ENCODE assay signal across 37 cellular contexts in the genomic region with DNA sequence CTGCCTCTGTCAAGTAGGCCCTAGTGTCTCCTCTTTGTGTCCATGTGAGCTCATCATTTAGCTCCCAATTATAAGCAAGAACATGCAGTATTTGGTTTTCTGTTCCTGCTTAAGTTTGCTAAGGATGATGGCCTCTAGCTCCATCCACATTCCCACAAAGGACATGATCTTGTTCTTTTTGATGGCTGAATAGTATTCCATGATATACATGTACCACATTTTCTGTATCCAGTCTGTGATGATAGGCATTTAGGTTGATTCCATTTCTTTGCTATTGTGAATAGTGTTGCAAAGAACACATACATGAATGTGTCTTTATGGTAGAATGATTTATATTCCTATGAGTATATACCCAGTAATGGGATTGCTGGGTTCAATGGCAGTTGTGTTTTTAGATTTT.
"Had no signal": no experiment of that assay in that cellular context is flagged by ENCODE, and none has a peak within 500 bp of the region (broad histone marks: within the 10 kb centered on the region; RNA-seq: fewer than 3 reads in every experiment).

No MANE protein-coding gene starts in this region.

- ATAC-seq: activated naive CD4-positive, alpha-beta T cell treated with anti-CD3 and anti-CD28 coated beads, Interleukin-2, amount 50 U/mL, for 72 hours; activated naive CD8-positive, alpha-beta T cell treated with anti-CD3 and anti-CD28 coated beads, Interleukin-2, amount 50 U/mL, for 24 hours; activated T-cell treated with anti-CD3 and anti-CD28 coated beads, Interleukin-2, amount 50 U/mL, for 4 hours; activated T-cell treated with anti-CD3 and anti-CD28 coated beads, Interleukin-2, amount 50 U/mL, for 72 hours; activated T-helper 17 cell treated with anti-CD3 and anti-CD28 coated beads, Interleukin-2, amount 50 U/mL, for 72 hours; body of pancreas had no signal

- FAIRE-seq: bronchial epithelial cell had no signal

- H3K4me3 Mint-ChIP-seq: activated naive CD4-positive, alpha-beta T cell treated with anti-CD3 and anti-CD28 coated beads for 36 hours; activated naive CD4-positive, alpha-beta T cell treated with anti-CD3 and anti-CD28 coated beads, Interleukin-2, amount 10 ng/mL, durations not matched to agents 7 days and 5 days; activated naive CD4-positive, alpha-beta T cell treated with anti-CD3 and anti-CD28 coated beads, Interleukin-2, amount 50 U/mL, for 24 hours; activated naive CD8-positive, alpha-beta T cell; activated naive CD8-positive, alpha-beta T cell treated with anti-CD3 and anti-CD28 coated beads, Interleukin-2, amount 10 ng/mL, durations not matched to agents 7 days and 5 days; activated naive CD8-positive, alpha-beta T cell treated with anti-CD3 and anti-CD28 coated beads, Interleukin-2, amount 50 U/mL, for 24 hours; activated T-cell treated with anti-CD3 and anti-CD28 coated beads, Interleukin-2, amount 50 U/mL, for 24 hours; activated T-cell treated with anti-CD3 and anti-CD28 coated beads, Interleukin-2, amount 50 U/mL, for 4 hours; activated T-cell treated with anti-CD3 and anti-CD28 coated beads, Interleukin-2, amount 50 U/mL, for 72 hours; activated T-helper 1 cell treated with anti-CD3 and anti-CD28 coated beads, Interleukin-12 subunit alpha, Interleukin-12 subunit beta, Interleukin-2, Interleukin-4 antibody, amounts not matched to agents 30 ng/mL and 10 ng/mL and 1 ng/mL, durations not matched to agents 14 hours and 24 hours and 36 hours; activated T-helper 17 cell treated with anti-CD3 and anti-CD28 coated beads, Interleukin-2, amount 50 U/mL, for 72 hours; brain; central memory CD8-positive, alpha-beta T cell had no signal

- H3K27ac ChIP-seq: adrenal gland, ascending aorta, body of pancreas, brain microvascular endothelial cell, breast epithelium, cardiac muscle cell had no signal

- H3K9me3 ChIP-seq: adrenal gland, body of pancreas had no signal

- H3K27me3 Mint-ChIP-seq: activated naive CD4-positive, alpha-beta T cell treated with anti-CD3 and anti-CD28 coated beads, Interleukin-2, amount 50 U/mL, for 24 hours; activated naive CD8-positive, alpha-beta T cell; activated naive CD8-positive, alpha-beta T cell treated with anti-CD3 and anti-CD28 coated beads, Interleukin-2, amount 50 U/mL, for 24 hours; activated T-cell treated with anti-CD3 and anti-CD28 coated beads, Interleukin-2, amount 50 U/mL, for 24 hours; activated T-helper 17 cell treated with anti-CD3 and anti-CD28 coated beads, Interleukin-2, amount 50 U/mL, for 72 hours; brain; central memory CD8-positive, alpha-beta T cell had no signal

- H3K4me3 ChIP-seq: adrenal gland, ascending aorta, body of pancreas, breast epithelium, cardiac muscle cell had no signal

- DNase-seq: activated effector memory CD4-positive, alpha-beta T cell treated with anti-CD3 and anti-CD28 coated beads, Interleukin-2, amount 50 U/mL, for 16 hours; activated effector memory CD4-positive, alpha-beta T cell treated with Interleukin-2 at 50 U/mL for 16 hours; activated gamma-delta T cell; activated gamma-delta T cell treated with Interleukin-2 at 50 U/mL for 16 hours; activated naive CD4-positive, alpha-beta T cell; activated naive CD4-positive, alpha-beta T cell treated with anti-CD3 and anti-CD28 coated beads for 36 hours; activated naive CD4-positive, alpha-beta T cell treated with anti-CD3 and anti-CD28 coated beads, Interleukin-2, amount 10 ng/mL, durations not matched to agents 7 days and 5 days; activated naive CD4-positive, alpha-beta T cell treated with anti-CD3 and anti-CD28 coated beads, Interleukin-2, amount 50 U/mL, for 16 hours; activated naive CD4-positive, alpha-beta T cell treated with Interleukin-2 at 50 U/mL for 16 hours; activated naive CD8-positive, alpha-beta T cell treated with anti-CD3 and anti-CD28 coated beads, Interleukin-2, amount 10 ng/mL, durations not matched to agents 7 days and 5 days; activated naive CD8-positive, alpha-beta T cell treated with anti-CD3 and anti-CD28 coated beads, Interleukin-2, amount 50 U/mL, for 24 hours; activated T-cell treated with anti-CD3 and anti-CD28 coated beads, Interleukin-2, amount 50 U/mL, for 24 hours; activated T-cell treated with anti-CD3 and anti-CD28 coated beads, Interleukin-2, amount 50 U/mL, for 4 hours; activated T-cell treated with anti-CD3 and anti-CD28 coated beads, Interleukin-2, amount 50 U/mL, for 48 hours; activated T-cell treated with anti-CD3 and anti-CD28 coated beads, Interleukin-2, amount 50 U/mL, for 72 hours; adrenal gland; amniotic stem cell; amygdala; anterior cingulate cortex; aorta; body of pancreas; brain microvascular endothelial cell; caudate nucleus; central memory CD4-positive, alpha-beta T cell; cerebellar nuclear complex had no signal

- H3K27me3 ChIP-seq: adrenal gland, ascending aorta, body of pancreas, brain microvascular endothelial cell, breast epithelium, cardiac muscle cell had no signal

- H3K4me1 ChIP-seq: adrenal gland, ascending aorta, body of pancreas, breast epithelium had no signal

- H3K4me1 Mint-ChIP-seq: activated naive CD8-positive, alpha-beta T cell treated with anti-CD3 and anti-CD28 coated beads, Interleukin-2, amount 50 U/mL, for 24 hours; brain; central memory CD8-positive, alpha-beta T cell had no signal

- H3K27ac Mint-ChIP-seq: activated naive CD4-positive, alpha-beta T cell treated with anti-CD3 and anti-CD28 coated beads for 36 hours; activated naive CD4-positive, alpha-beta T cell treated with anti-CD3 and anti-CD28 coated beads, Interleukin-2, amount 10 ng/mL, durations not matched to agents 7 days and 5 days; activated naive CD4-positive, alpha-beta T cell treated with anti-CD3 and anti-CD28 coated beads, Interleukin-2, amount 50 U/mL, for 24 hours; activated naive CD4-positive, alpha-beta T cell treated with anti-CD3 and anti-CD28 coated beads, Interleukin-2, amount 50 U/mL, for 72 hours; activated naive CD8-positive, alpha-beta T cell; activated naive CD8-positive, alpha-beta T cell treated with anti-CD3 and anti-CD28 coated beads, Interleukin-2, amount 10 ng/mL, durations not matched to agents 7 days and 5 days; activated naive CD8-positive, alpha-beta T cell treated with anti-CD3 and anti-CD28 coated beads, Interleukin-2, amount 50 U/mL, for 24 hours; activated T-cell treated with anti-CD3 and anti-CD28 coated beads, Interleukin-2, amount 50 U/mL, for 24 hours; activated T-cell treated with anti-CD3 and anti-CD28 coated beads, Interleukin-2, amount 50 U/mL, for 72 hours; activated T-helper 1 cell treated with anti-CD3 and anti-CD28 coated beads, Interleukin-12 subunit alpha, Interleukin-12 subunit beta, Interleukin-2, Interleukin-4 antibody, amounts not matched to agents 30 ng/mL and 10 ng/mL and 1 ng/mL, durations not matched to agents 14 hours and 24 hours and 36 hours; activated T-helper 17 cell treated with anti-CD3 and anti-CD28 coated beads, Interleukin-2, amount 50 U/mL, for 72 hours; activated T-helper 2 cell treated with anti-CD3 and anti-CD28 coated beads, Interferon-gamma antibody, Interleukin-2, Interleukin-4, amounts not matched to agents 10 μg/mL and 5 μg/mL and 100 μg/mL, durations not matched to agents 14 hours and 24 hours and 36 hours; brain had no signal

- H3K36me3 ChIP-seq: adrenal gland, ascending aorta, brain microvascular endothelial cell, breast epithelium, cardiac muscle cell had no signal
